Comparison of ENCODE assay signal across 24 cellular contexts in genomic region chr2:36658277-36658748, GRCh38. TPM values are rescaled to one million over a fixed set of nuclear protein-coding genes. Genes with fewer than 3 reads are reported as not detected.
DNase-seq lines count a peak whose midpoint lies in the region; ATAC-seq, FAIRE-seq and TF ChIP-seq lines count a peak whose summit lies in the region.
"Had no signal": no experiment of that assay in that cellular context is flagged by ENCODE, and none has a peak within 500 bp of the region (broad histone marks: within the 10 kb centered on the region; RNA-seq: fewer than 3 reads in every experiment).

No MANE protein-coding gene starts in this region.

- POLR2A ChIA-PET in HepG2 (lab: Yijun Ruan, JAX): interaction anchor here (3.4 kb wide), 1 partner anchor 8 kb away, joined by 19 read pairs; no protein-coding TSS in a partner anchor

- H3K9me3 ChIP-seq in HepG2 (ENCODE audit: low read length): no peaks in the 10 kb centered on the region
- no peaks in the 10 kb centered on the region for H3K9me3 ChIP-seq in right lobe of liver
- H3K9me3 ChIP-seq in psoas muscle: no peaks in the 10 kb centered on the region
- H3K9me3 ChIP-seq in neuronal stem cell (replicated peaks in 1 of 2; ENCODE audit: control insufficient read depth in 2 of 2, insufficient read depth in 1 of 2, low read depth in 1 of 2, low read length in 2 of 2): no peaks in the 10 kb centered on the region
- H3K9me3 ChIP-seq: BLaER1, HAP-1, MG63 had no signal

- H3K4me2 ChIP-seq in HepG2 (ENCODE audit: low read depth, low read length): peak overlapping the region; percentile 9; the same call in 1 of the 2 replicates
- no peak overlapping the region for H3K4me2 ChIP-seq in neuronal stem cell (ENCODE audit: insufficient read depth, low read length, poor library complexity, severe bottlenecking)
- H3K4me2 ChIP-seq: BLaER1 had no signal

- in situ Hi-C loops in HepG2 (cut with HindIII; ENCODE audit: extremely low pct_ligation_motif_present, low pct_unique_long_range_greater_than_20kb): no loop called here

- 13% methylated on average over 1 of the region's 1 CpG for WGBS in HepG2 (ENCODE audit: low lambda C conversion rate)
- no CpG with 5 or more reads among the region's 1 CpG for WGBS in right lobe of liver (ENCODE audit: insufficient coverage, low coverage, low lambda C conversion rate, missing lambda C conversion rate)
- 15 to 32% (median 28%) methylated on average over 1 of the region's 1 CpG for WGBS in psoas muscle, 3 donors
- no CpG with 5 or more reads among the region's 1 CpG for WGBS in neuronal stem cell (ENCODE audit: extremely low coverage in 2 of 2, insufficient read length in 2 of 2, insufficient replicate concordance in 1 of 2), 2 donors

- ATAC-seq in HepG2 (peak; percentile 48), right lobe of liver (no peak), psoas muscle (no peak)
- ATAC-seq: Panc1 had no signal

- H3K27ac ChIP-seq in HepG2 (ENCODE audit: extremely low read length, insufficient read depth, low read length): peak overlapping the region; percentile 27
- no peak overlapping the region for H3K27ac ChIP-seq in right lobe of liver
- H3K27ac ChIP-seq in psoas muscle: peak overlapping the region; percentile 67
- H3K27ac ChIP-seq in neuronal stem cell (replicated peaks; ENCODE audit: low read length): no peak overlapping the region
- H3K27ac ChIP-seq: BLaER1, RWPE1 had no signal

- no peaks in the 10 kb centered on the region for H3K36me3 ChIP-seq in HepG2 (replicated peaks in 1 of 2; ENCODE audit: control insufficient read depth in 1 of 2, insufficient read depth in 2 of 2, low read length in 2 of 2)
- H3K36me3 ChIP-seq in right lobe of liver: no peaks in the 10 kb centered on the region
- H3K36me3 ChIP-seq in psoas muscle (ENCODE audit: insufficient read depth in 1 of 2, low read depth in 1 of 2): no peaks in the 10 kb centered on the region
- no peaks in the 10 kb centered on the region for H3K36me3 ChIP-seq in neuronal stem cell (replicated peaks in 1 of 2; ENCODE audit: control insufficient read depth in 2 of 2, insufficient read depth in 2 of 2, low read length in 2 of 2)
- H3K36me3 ChIP-seq: BLaER1, HAP-1, MG63 had no signal

- no peaks in the 10 kb centered on the region for H4K20me1 ChIP-seq in HepG2 (ENCODE audit: insufficient read depth, low read length)
- H4K20me1 ChIP-seq: BLaER1 had no signal

- H3K79me1 ChIP-seq in neuronal stem cell (ENCODE audit: low read depth, low read length): no peaks in the 10 kb centered on the region

- no peak overlapping the region for H2BK120ac ChIP-seq in neuronal stem cell (ENCODE audit: low read depth, low read length)

- TF ChIP-seq POLR2A in HepG2 (IDR thresholded peaks at IDR 0.05; ENCODE audit: insufficient read depth in 1 of 2, low read depth in 2 of 2, low read length in 2 of 2): no peak
- no peak for TF ChIP-seq POLR2A in right lobe of liver (IDR thresholded peaks at IDR 0.05)

- no peak overlapping the region for H3K4me3 ChIP-seq in HepG2 (replicated peaks in 1 of 3; ENCODE audit: insufficient read depth in 1 of 3, low read depth in 2 of 3, low read length in 3 of 3)
- no peak overlapping the region for H3K4me3 ChIP-seq in right lobe of liver
- no peak overlapping the region for H3K4me3 ChIP-seq in psoas muscle
- H3K4me3 ChIP-seq in neuronal stem cell (ENCODE audit: low read length in 2 of 2): no peak overlapping the region
- H3K4me3 ChIP-seq: BLaER1, HAP-1, MG63 had no signal

- CTCF ChIA-PET in HepG2 (lab: Yijun Ruan, JAX; ENCODE audit: low intra/inter-chr PET ratio, low total read pairs): no interaction called here

- H4K91ac ChIP-seq in neuronal stem cell (ENCODE audit: low read depth, low read length, poor library complexity): no peak overlapping the region

- H2AFZ ChIP-seq in HepG2 (ENCODE audit: low read length): no peak overlapping the region
- no peak overlapping the region for H2AFZ ChIP-seq in neuronal stem cell (ENCODE audit: low read length)

- no peak overlapping the region for H2AK5ac ChIP-seq in neuronal stem cell (ENCODE audit: low read depth, low read length)

- H3K14ac ChIP-seq in neuronal stem cell (ENCODE audit: low read length): no peak overlapping the region

- no peak overlapping the region for H2BK12ac ChIP-seq in neuronal stem cell (ENCODE audit: low read length)

- TF ChIP-seq EP300 in HepG2 (IDR thresholded peaks at IDR 0.05; ENCODE audit: low read depth in 2 of 2, low read length in 2 of 2) (peak in 1 of 2 experiments; percentile 69; a peak in 2 of 4 replicates), HepG2 (CRISPR knock-in tag; IDR thresholded peaks at IDR 0.05; ENCODE audit: borderline replicate concordance) (peak; percentile 27; the same call in 1 of the 2 replicates)

- FAIRE-seq in HepG2 (lab: Jason Lieb, UNC): no peak
- FAIRE-seq: GM12892 had no signal

- H3K79me2 ChIP-seq in HepG2 (ENCODE audit: insufficient read depth, low read length): no peaks in the 10 kb centered on the region

- no peak overlapping the region for H2BK5ac ChIP-seq in neuronal stem cell (ENCODE audit: low read length)

- H2BK15ac ChIP-seq in neuronal stem cell (ENCODE audit: low read length): no peak overlapping the region

- peak; percentile 88 for DNase-seq in HepG2 (ENCODE audit: low spot score)
- no peak for DNase-seq in right lobe of liver
- DNase-seq in NCI-H226: peak; percentile 13
- DNase-seq in psoas muscle: no peak
- no peak for DNase-seq in SHP77 treated with DMSO at 0.1 percent for 48 hours (lab: John Stamatoyannopoulos, UW)
- no peak for DNase-seq in iPS-NIHi7 (ENCODE audit: extremely low spot score)
- no peak for DNase-seq in neuronal stem cell (ENCODE audit: low spot score)
- DNase-seq: 8988T; CD4-positive, CD25-positive, alpha-beta regulatory T cell; GF-D8; GOT3; KG1; MG63; NCI-H1105 treated with DMSO at 0.1 percent for 48 hours; NCI-H2029 treated with DMSO at 0.1 percent for 48 hours; NCI-H69; SHP77; SW 1271 had no signal

- intact Hi-C loops in HepG2 (cut with micrococcal nuclease; ENCODE audit: unreplicated experiment) (no loop called here), right lobe of liver (cut with DNase I) (loop anchor here in 1 of 2 donors (10.0 kb wide), 1 partner anchor 304 kb away; the partner anchor contains the start of gene CRIM1), psoas muscle (cut with DNase I) (no loop called here)

- H3K27me3 ChIP-seq in HepG2 (ENCODE audit: control insufficient read depth in 1 of 2, insufficient read depth in 2 of 2, low read length in 2 of 2): no peaks in the 10 kb centered on the region
- H3K27me3 ChIP-seq in right lobe of liver: no peaks in the 10 kb centered on the region
- no peaks in the 10 kb centered on the region for H3K27me3 ChIP-seq in psoas muscle (ENCODE audit: insufficient read depth in 3 of 3, low read length in 2 of 3)
- no peaks in the 10 kb centered on the region for H3K27me3 ChIP-seq in neuronal stem cell (ENCODE audit: control insufficient read depth in 3 of 3, insufficient read depth in 3 of 3, low read depth in 1 of 3, low read length in 3 of 3)
- H3K27me3 ChIP-seq: BLaER1, MG63 had no signal

- no peak overlapping the region for H3K23ac ChIP-seq in neuronal stem cell (ENCODE audit: low read depth, low read length, poor library complexity)

- H4K8ac ChIP-seq in neuronal stem cell (ENCODE audit: low read depth, low read length): no peak overlapping the region

- H3K4me1 ChIP-seq in HepG2 (ENCODE audit: insufficient read depth, low read length) (peaks cover 79% of the 10 kb centered on the region), right lobe of liver (no peaks in the 10 kb centered on the region), psoas muscle (peaks cover 23% of the 10 kb centered on the region), neuronal stem cell (ENCODE audit: control insufficient read depth in 2 of 2, insufficient read depth in 1 of 2, low read depth in 1 of 2, low read length in 2 of 2) (no peaks in the 10 kb centered on the region)
- H3K4me1 ChIP-seq: BLaER1 had no signal

- BruUV-seq in HepG2 (replicated peaks; lab: Mats Ljungman, UMichigan): no TSS peak

- H3K4ac ChIP-seq in neuronal stem cell (ENCODE audit: low read length): no peak overlapping the region

- TF ChIP-seq RAD21 in HepG2 (CRISPR knock-in tag; IDR thresholded peaks at IDR 0.05): no peak

- no peak overlapping the region for H3K18ac ChIP-seq in neuronal stem cell (ENCODE audit: low read length)

- H3K9ac ChIP-seq in HepG2 (ENCODE audit: insufficient read depth, low read depth, low read length): no peak overlapping the region
- H3K9ac ChIP-seq in neuronal stem cell (ENCODE audit: low read depth, low read length, poor library complexity): no peak overlapping the region
- H3K9ac ChIP-seq: BLaER1 had no signal

- TF ChIP-seq CTCF in HepG2 (CRISPR knock-in tag; IDR thresholded peaks at IDR 0.05): no peak
- TF ChIP-seq CTCF in right lobe of liver (IDR thresholded peaks at IDR 0.05): no peak
- TF ChIP-seq CTCF in psoas muscle (IDR thresholded peaks at IDR 0.05): no peak

TF ChIP-seq in HepG2, 621 proteins besides CTCF, POLR2A, EP300 and RAD21 (continues in another document):
- TF ChIP-seq FOXJ3 (CRISPR knock-in tag; IDR thresholded peaks at IDR 0.05; ENCODE audit: borderline replicate concordance): 0 out of 2 replicates have a peak, but pooled peaks have one; percentile 24

RNA-seq across cellular contexts. Expression of gene VIT, which starts 38.2 kb away (rescaled TPM):
- total RNA-seq in HepG2 (2016; rRNA removed; fragmentation: Illumina TruSeq; extraction: Trizol) (not detected in 2 replicates), right lobe of liver (not detected), psoas muscle (1 to 10 TPM; 1.2 to 8.5 (median 2.9) TPM)
- total RNA-seq in HepG2 (2016; cell fraction: cytosol; rRNA removed; fragmentation: Illumina TruSeq; extraction: Trizol; ENCODE audit: low read depth): not detected in 2 replicates
- total RNA-seq in HepG2 (2016; cell fraction: insoluble cytoplasmic fraction; rRNA removed; fragmentation: Illumina TruSeq; extraction: Trizol): not detected in 2 replicates
- not detected in 2 replicates for total RNA-seq in HepG2 (2016; cell fraction: membrane; rRNA removed; fragmentation: Illumina TruSeq; extraction: Trizol)
- not detected in 2 replicates for total RNA-seq in HepG2 (2016; cell fraction: nucleus; rRNA removed; fragmentation: Illumina TruSeq; extraction: Trizol)
- polyA plus RNA-seq in HepG2 (2011; rRNA removed) (not detected in 2 replicates), psoas muscle (1 to 10 TPM; 4.5 to 8.4 (median 4.5) TPM)
- not detected in 2 replicates for polyA plus RNA-seq in HepG2 (2011; cell fraction: cytosol; rRNA removed)
- not detected in 2 replicates for polyA plus RNA-seq in HepG2 (2011; cell fraction: nucleus; rRNA removed)
- polyA plus RNA-seq in HepG2 (2012): not detected in 2 replicates
- polyA plus RNA-seq in HepG2 (2016; cell fraction: cytosol; fragmentation: Illumina TruSeq; extraction: Trizol; ENCODE audit: low read depth): not detected in 2 replicates
- not detected in 2 replicates for polyA plus RNA-seq in HepG2 (2016; cell fraction: insoluble cytoplasmic fraction; fragmentation: Illumina TruSeq; extraction: Trizol; ENCODE audit: low read depth)
- polyA plus RNA-seq in HepG2 (2016; cell fraction: membrane; fragmentation: Illumina TruSeq; extraction: Trizol; ENCODE audit: low read depth): not detected in 2 replicates
- not detected in 2 replicates for polyA plus RNA-seq in HepG2 (2016; cell fraction: nucleus; fragmentation: Illumina TruSeq; extraction: Trizol; ENCODE audit: insufficient read depth, low read depth)
- 0.33 TPM in 1 of 2 replicates, not detected in the other for polyA minus RNA-seq in HepG2 (2011; rRNA and poly(A)+ RNA removed; ENCODE audit: low replicate concordance)
- polyA minus RNA-seq in HepG2 (2011; cell fraction: cytosol; rRNA and poly(A)+ RNA removed): not detected in 2 replicates
- not detected in 2 replicates for polyA minus RNA-seq in HepG2 (2011; cell fraction: nucleus; rRNA and poly(A)+ RNA removed)
- polyA plus RNA-seq in neuronal stem cell (2013, experiment 1 of 2): not detected
- polyA plus RNA-seq in neuronal stem cell (2013, experiment 2 of 2): not detected
- total RNA-seq: CD4-positive, CD25-positive, alpha-beta regulatory T cell; HT-29 had no signal
- polyA plus RNA-seq: CD4-positive, CD25-positive, alpha-beta regulatory T cell had no signal

Comparison
In these comparisons a context has a peak if more than half of its experiments do, and no peak if none do; other contexts are left out.
1. DNase-seq: peak in HepG2 (single experiment) and NCI-H226 (single experiment); none in right lobe of liver (0 of 3), psoas muscle (0 of 2), SHP77 treated with DMSO at 0.1 percent for 48 hours (single experiment), iPS-NIHi7 (single experiment) and neuronal stem cell (single experiment).
2. H3K27ac ChIP-seq: peak in HepG2 (single experiment) and psoas muscle (single experiment); none in right lobe of liver (0 of 3) and neuronal stem cell (single experiment).